In genomic region chr21:25465263-25465662, GRCh38 we compare ENCODE assay signal across 14 cellular contexts.
"Had no signal": no experiment of that assay in that cellular context is flagged by ENCODE, and none has a peak within 500 bp of the region (broad histone marks: within the 10 kb centered on the region; RNA-seq: fewer than 3 reads in every experiment).

No MANE protein-coding gene starts in this region.

- H3K4me3 Mint-ChIP-seq: dendritic cell treated with granulocyte-macrophage colony-stimulating factor and Interleukin-4, amounts not matched to agents 40 ng/mL and 50 ng/mL, for 4 days; mesothelial cell of epicardium; nephron progenitor cell had no signal

- H3K4me1 Mint-ChIP-seq: mesothelial cell of epicardium, nephron progenitor cell had no signal

- H3K9me3 Mint-ChIP-seq: mesothelial cell of epicardium, nephron progenitor cell had no signal

- DNase-seq: activated CD4-positive, alpha-beta T cell treated with anti-CD3 and anti-CD28 coated beads for 48 hours; activated naive CD4-positive, alpha-beta T cell treated with anti-CD3 and anti-CD28 coated beads, Interleukin-2, amount 50 U/mL, for 16 hours; amygdala; effector CD8-positive, alpha-beta T cell; heart right ventricle; left lung; nephron progenitor cell; nucleus accumbens; stimulated activated CD4-positive, alpha-beta T cell treated with anti-CD3 and anti-CD28 coated beads, Interleukin-4, amount 100 ng/mL, for 1 hour; uterus had no signal

- H3K27ac Mint-ChIP-seq: dendritic cell treated with granulocyte-macrophage colony-stimulating factor and Interleukin-4, amounts not matched to agents 40 ng/mL and 50 ng/mL, for 4 days; mesothelial cell of epicardium; nephron progenitor cell had no signal

- ATAC-seq: esophagus mucosa, heart right ventricle, left lung, sciatic nerve had no signal

- H3K27me3 Mint-ChIP-seq: dendritic cell treated with granulocyte-macrophage colony-stimulating factor and Interleukin-4, amounts not matched to agents 40 ng/mL and 50 ng/mL, for 4 days had no signal

- H3K36me3 Mint-ChIP-seq: mesothelial cell of epicardium had no signal
